In the genomic region with DNA sequence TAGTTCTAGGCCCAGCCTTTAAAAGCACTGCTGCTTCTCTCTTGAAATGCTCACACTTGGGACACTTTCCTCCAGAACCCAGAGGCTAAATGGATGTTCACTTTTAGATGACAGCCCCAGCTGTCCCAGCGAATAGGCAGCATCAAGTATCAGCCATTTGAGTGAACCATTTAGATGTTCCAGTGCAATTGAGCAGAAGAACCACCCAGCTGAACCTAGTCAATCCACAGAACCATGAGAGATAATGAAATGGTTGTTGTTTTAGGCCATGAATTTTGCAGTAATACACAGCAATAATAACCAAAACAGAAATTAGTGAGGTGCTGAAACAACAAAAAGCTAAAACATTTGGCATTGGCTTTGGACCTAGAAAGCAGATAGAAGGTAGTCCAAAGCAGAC, we compare ENCODE assay signal across 7 cellular contexts.
"Had no signal": no experiment of that assay in that cellular context is flagged by ENCODE, and none has a peak within 500 bp of the region (broad histone marks: within the 10 kb centered on the region; RNA-seq: fewer than 3 reads in every experiment).

No MANE protein-coding gene starts in this region.

- H3K4me3 Mint-ChIP-seq: H9 had no signal

- DNase-seq: GOT3, H9, HCEC 1CT, IMR-90, KG1 had no signal

- ATAC-seq: K562 had no signal

- FAIRE-seq: K562 had no signal

- H3K4me3 ChIP-seq: K562 had no signal

- H3K27ac ChIP-seq: HL-60 had no signal

- H3K27ac Mint-ChIP-seq: H9 had no signal
